ENCODE assay signal across 14 cellular contexts in genomic region chr21:31656199-31657095, GRCh38. TPM values are rescaled to one million over a fixed set of nuclear protein-coding genes. Genes with fewer than 3 reads are reported as not detected.
A peak's percentile ranks its signal among the peaks of the same experiment; 100 is the strongest.
DNase-seq lines count a peak whose midpoint lies in the region; ATAC-seq, FAIRE-seq and TF ChIP-seq lines count a peak whose summit lies in the region.
"Had no signal": no experiment of that assay in that cellular context is flagged by ENCODE, and none has a peak within 500 bp of the region (broad histone marks: within the 10 kb centered on the region; RNA-seq: fewer than 3 reads in every experiment).

No MANE protein-coding gene starts in this region.

- H3K36me3 ChIP-seq in breast epithelium (no peaks in the 10 kb centered on the region), mucosa of rectum (ENCODE audit: control insufficient read depth in 2 of 2, insufficient read depth in 2 of 2, low read length in 2 of 2) (no peaks in the 10 kb centered on the region)
- H3K36me3 ChIP-seq: vagina had no signal

- DNase-seq in MCF 10A (ENCODE audit: unreplicated experiment) (peak; percentile 67), breast epithelium (ENCODE audit: low spot score in 2 of 2) (no peak), urothelium cell line (ENCODE audit: low spot score) (peak; percentile 43), NCI-H446 treated with DMSO at 0.1 percent for 48 hours (lab: John Stamatoyannopoulos, UW) (no peak), NCI-H1092 treated with DMSO at 0.1 percent for 48 hours (lab: John Stamatoyannopoulos, UW) (no peak), NCI-H524 treated with DMSO at 0.1 percent for 48 hours (lab: John Stamatoyannopoulos, UW) (no peak)
- no peak for DNase-seq in activated T-cell treated with anti-CD3 and anti-CD28 coated beads, Interleukin-2, amount 50 U/mL, for 4 hours
- DNase-seq: dermis blood vessel endothelial cell, hippocampal formation, NCI-H2081 had no signal

- peak overlapping the region; percentile 74 for H3K27ac Mint-ChIP-seq in MCF 10A (ENCODE audit: low read depth, unreplicated experiment)

- intact Hi-C loops in MCF 10A (cut with micrococcal nuclease) (loop anchor here (5.0 kb wide), 2 partner anchors 76 to 304 kb away; partner anchors contain the start of gene SCAF4), breast epithelium (cut with DNase I; ENCODE audit: low total_unique reads) (no loop called here)

- no TSS peak for BruUV-seq in MCF 10A (replicated peaks; lab: Mats Ljungman, UMichigan)

- POLR2A ChIA-PET in MCF 10A (lab: Yijun Ruan, JAX): interaction anchor here (0.9 kb wide), 1 partner anchor 10 kb away, joined by 3 read pairs; no protein-coding TSS in a partner anchor

- H3K4me1 ChIP-seq in breast epithelium (peaks cover 0 to 6% of the 10 kb centered on the region in 2 donors), mucosa of rectum (ENCODE audit: control insufficient read depth in 2 of 2, insufficient read depth in 2 of 2, low read length in 2 of 2) (peaks cover 19 to 20% of the 10 kb centered on the region in 2 donors)

- peaks cover 15% of the 10 kb centered on the region for H3K36me3 Mint-ChIP-seq in MCF 10A (ENCODE audit: insufficient read depth, unreplicated experiment)
- H3K36me3 Mint-ChIP-seq in activated T-cell treated with anti-CD3 and anti-CD28 coated beads, Interleukin-2, amount 50 U/mL, for 4 hours (ENCODE audit: insufficient read depth): peaks cover 6% of the 10 kb centered on the region

- H3K27me3 ChIP-seq in breast epithelium (no peaks in the 10 kb centered on the region), mucosa of rectum (ENCODE audit: control insufficient read depth in 2 of 2, insufficient read depth in 2 of 2, low read length in 2 of 2) (no peaks in the 10 kb centered on the region)
- H3K27me3 ChIP-seq: spleen, vagina had no signal

- no peak overlapping the region for H3K4me3 ChIP-seq in breast epithelium
- no peak overlapping the region for H3K4me3 ChIP-seq in mucosa of rectum (ENCODE audit: low read length in 2 of 2)
- H3K4me3 ChIP-seq: spleen, vagina had no signal

- H3K9me3 ChIP-seq in breast epithelium (no peaks in the 10 kb centered on the region), mucosa of rectum (ENCODE audit: control insufficient read depth in 2 of 2, low read length in 2 of 2) (no peaks in the 10 kb centered on the region)
- H3K9me3 ChIP-seq: spleen, vagina had no signal

- H3K27ac ChIP-seq in breast epithelium (no peak overlapping the region), mucosa of rectum (ENCODE audit: low read depth in 2 of 2, low read length in 2 of 2) (peak overlapping the region; percentile 1 to 25)
- H3K27ac ChIP-seq: HL-60, vagina had no signal

- no peaks in the 10 kb centered on the region for H3K27me3 Mint-ChIP-seq in MCF 10A (ENCODE audit: insufficient read depth, unreplicated experiment)
- no peaks in the 10 kb centered on the region for H3K27me3 Mint-ChIP-seq in activated T-cell treated with anti-CD3 and anti-CD28 coated beads, Interleukin-2, amount 50 U/mL, for 4 hours (ENCODE audit: low read depth)

- H3K4me1 Mint-ChIP-seq in MCF 10A (ENCODE audit: insufficient read depth, unreplicated experiment): peaks cover 26% of the 10 kb centered on the region
- peaks cover 40% of the 10 kb centered on the region for H3K4me1 Mint-ChIP-seq in activated T-cell treated with anti-CD3 and anti-CD28 coated beads, Interleukin-2, amount 50 U/mL, for 4 hours (ENCODE audit: low read depth)

- no peak overlapping the region for H3K4me3 Mint-ChIP-seq in MCF 10A (ENCODE audit: unreplicated experiment)
- no peak overlapping the region for H3K4me3 Mint-ChIP-seq in activated T-cell treated with anti-CD3 and anti-CD28 coated beads, Interleukin-2, amount 50 U/mL, for 4 hours

- ATAC-seq in activated T-cell treated with anti-CD3 and anti-CD28 coated beads, Interleukin-2, amount 50 U/mL, for 4 hours: peak; percentile 14 to 17

- H3K9me3 Mint-ChIP-seq in MCF 10A (ENCODE audit: unreplicated experiment): no peaks in the 10 kb centered on the region
- H3K9me3 Mint-ChIP-seq in activated T-cell treated with anti-CD3 and anti-CD28 coated beads, Interleukin-2, amount 50 U/mL, for 4 hours: no peaks in the 10 kb centered on the region

- no peak for TF ChIP-seq POLR2A in breast epithelium (IDR thresholded peaks at IDR 0.05)

- H3K9ac ChIP-seq in mucosa of rectum (ENCODE audit: low read depth in 1 of 2, low read length in 2 of 2): no peak overlapping the region

- FAIRE-seq in urothelium cell line (lab: Jason Lieb, UNC): no peak

- TF ChIP-seq CTCF in MCF 10A (IDR thresholded peaks at IDR 0.05; ENCODE audit: unreplicated experiment): no peak
- TF ChIP-seq CTCF in breast epithelium (IDR thresholded peaks at IDR 0.05): no peak

- CTCF ChIA-PET in MCF 10A (lab: Yijun Ruan, JAX): interaction anchor here (1.0 kb wide), 1 partner anchor 46 kb away, joined by 4 read pairs; no protein-coding TSS in a partner anchor

RNA-seq across cellular contexts. Expression of gene SOD1, which starts 3.0 kb away (rescaled TPM):
- 224 and 239 TPM in 2 replicates for total RNA-seq in MCF 10A (2022)
- total RNA-seq in breast epithelium: 100 to 1,000 TPM; 214 to 314 (median 218) TPM
- 100 to 1,000 TPM; 284 to 308 (median 295) TPM for total RNA-seq in activated T-cell treated with anti-CD3 and anti-CD28 coated beads, Interleukin-2, amount 50 U/mL, for 4 hours

Comparison
In these comparisons a context has a peak if more than half of its experiments do, and no peak if none do; other contexts are left out.
1. DNase-seq: peak in MCF 10A (single experiment) and urothelium cell line (single experiment); none in breast epithelium (0 of 2), activated T-cell treated with anti-CD3 and anti-CD28 coated beads, Interleukin-2, amount 50 U/mL, for 4 hours (single experiment), NCI-H446 treated with DMSO at 0.1 percent for 48 hours (single experiment), NCI-H1092 treated with DMSO at 0.1 percent for 48 hours (single experiment) and NCI-H524 treated with DMSO at 0.1 percent for 48 hours (single experiment).
2. H3K27ac ChIP-seq: peak in mucosa of rectum (2 of 2); none in breast epithelium (0 of 2).